Comparison of ENCODE assay signal across 13 cellular contexts in the genomic region with DNA sequence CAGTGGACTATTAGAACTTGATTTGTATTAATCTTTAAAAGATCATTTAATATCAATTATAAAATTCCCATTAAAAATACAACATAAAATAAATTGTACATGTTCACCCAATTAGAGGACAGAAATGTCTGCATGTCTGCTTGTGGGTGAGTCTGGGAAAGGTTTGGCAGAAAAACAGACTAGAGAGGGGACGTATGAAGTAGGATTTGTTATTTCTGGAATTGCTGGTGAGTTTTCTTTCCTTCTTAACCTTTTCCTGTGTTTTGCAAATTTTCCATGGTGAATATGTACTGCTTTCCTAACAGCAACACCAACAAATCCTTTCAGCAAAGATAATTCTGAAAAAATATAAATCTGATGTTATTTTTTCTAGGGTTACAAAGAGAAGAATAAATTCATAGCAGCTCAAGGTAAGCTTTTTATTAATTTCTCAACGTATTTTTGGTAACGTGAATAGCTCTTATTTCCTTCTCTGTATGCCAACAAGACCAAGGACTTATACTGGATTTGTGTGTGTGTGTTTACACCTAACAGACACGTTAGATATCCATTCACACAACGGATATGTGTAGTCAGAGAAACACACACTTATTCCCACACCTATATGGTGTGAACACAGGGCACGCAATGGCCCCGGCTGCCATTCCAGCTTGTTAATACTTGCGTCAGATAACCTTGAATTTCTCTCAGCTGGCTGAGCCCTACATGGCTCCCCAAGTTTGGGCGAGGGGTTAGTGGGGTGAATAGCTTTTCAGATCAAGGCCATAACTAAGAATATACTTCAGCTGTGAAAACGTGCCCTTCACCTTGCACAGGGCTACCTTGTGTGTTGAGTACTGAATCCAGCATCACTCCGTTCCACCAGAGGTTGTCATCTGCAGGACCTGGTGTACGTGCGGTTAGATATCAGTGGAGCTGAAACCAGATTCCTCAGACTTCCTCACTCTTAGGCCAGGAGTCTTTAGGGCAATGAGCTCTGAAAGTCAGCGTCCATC.
DNase-seq lines count a peak whose midpoint lies in the region; ATAC-seq and TF ChIP-seq lines count a peak whose summit lies in the region.
"Had no signal": no experiment of that assay in that cellular context is flagged by ENCODE, and none has a peak within 500 bp of the region (broad histone marks: within the 10 kb centered on the region; RNA-seq: fewer than 3 reads in every experiment).

No MANE protein-coding gene starts in this region.

- POLR2A ChIA-PET in activated naive CD8-positive, alpha-beta T cell treated with anti-CD3 and anti-CD28 coated beads, Interleukin-2, amount 10 ng/mL, durations not matched to agents 7 days and 5 days (lab: Charles Lee), result interaction anchor here (0.6 to 5.2 kb wide), 8 partner anchors 9 to 68 kb away, joined by 3 to 125 read pairs (median 6); a partner anchor contains a TSS
- POLR2A ChIA-PET in naive thymus-derived CD8-positive, alpha-beta T cell (lab: Charles Lee), result interaction anchor here (1.8 to 5.0 kb wide), 2 partner anchors 9 to 14 kb away, joined by 7 to 78 read pairs; no protein-coding TSS in a partner anchor
- POLR2A ChIA-PET in PC-3 (lab: Charles Lee; ENCODE audit: unreplicated experiment), result no interaction called here

- H3K4me2 ChIP-seq in GM23338, result no peak overlapping the region
- H3K4me2 ChIP-seq in PC-3 (ENCODE audit: low read length), result no peak overlapping the region

- H3K27me3 ChIP-seq in CD4-positive, CD25-positive, alpha-beta regulatory T cell (ENCODE audit: control insufficient read depth, insufficient read depth, low read length), result no peaks in the 10 kb centered on the region
- H3K27me3 ChIP-seq in GM23338 (ENCODE audit: insufficient read depth) (no peaks in the 10 kb centered on the region), PC-3 (ENCODE audit: low read length) (no peaks in the 10 kb centered on the region)
- H3K27me3 ChIP-seq: left lung had no signal

- peak overlapping the region; percentile 92 to 99 (median 94) for H3K27ac Mint-ChIP-seq in CD4-positive, CD25-positive, alpha-beta regulatory T cell
- peak overlapping the region; percentile 15 for H3K27ac Mint-ChIP-seq in GM23338
- H3K27ac Mint-ChIP-seq in activated naive CD8-positive, alpha-beta T cell treated with anti-CD3 and anti-CD28 coated beads, Interleukin-2, amount 10 ng/mL, durations not matched to agents 7 days and 5 days, result peak overlapping the region; percentile 83
- H3K27ac Mint-ChIP-seq in naive thymus-derived CD8-positive, alpha-beta T cell, result peak overlapping the region; percentile 69 to 95 (median 87)

- H3K9me2 ChIP-seq in GM23338 (ENCODE audit: insufficient read depth) (no peaks in the 10 kb centered on the region), PC-3 (replicated peaks; ENCODE audit: low read length) (no peaks in the 10 kb centered on the region)

- no peaks in the 10 kb centered on the region for H3K27me3 Mint-ChIP-seq in CD4-positive, CD25-positive, alpha-beta regulatory T cell
- H3K27me3 Mint-ChIP-seq in GM23338 (ENCODE audit: insufficient read depth, low read depth, poor library complexity), result peaks cover 8% of the 10 kb centered on the region
- no peaks in the 10 kb centered on the region for H3K27me3 Mint-ChIP-seq in activated naive CD8-positive, alpha-beta T cell treated with anti-CD3 and anti-CD28 coated beads, Interleukin-2, amount 10 ng/mL, durations not matched to agents 7 days and 5 days
- H3K27me3 Mint-ChIP-seq in naive thymus-derived CD8-positive, alpha-beta T cell, result no peaks in the 10 kb centered on the region

- no peaks in the 10 kb centered on the region for H3K9me3 ChIP-seq in CD4-positive, CD25-positive, alpha-beta regulatory T cell (ENCODE audit: control insufficient read depth in 2 of 2, low read length in 2 of 2)
- H3K9me3 ChIP-seq in PC-3 (ENCODE audit: low read length), result no peaks in the 10 kb centered on the region
- H3K9me3 ChIP-seq: left lung had no signal

- H3K9ac ChIP-seq in PC-3 (ENCODE audit: low read length), result no peak overlapping the region
- H3K9ac ChIP-seq: parathyroid adenoma had no signal

- H2AFZ ChIP-seq in GM23338 (peak overlapping the region; percentile 81; the same call in 1 of the 2 replicates), PC-3 (ENCODE audit: low read length) (no peak overlapping the region)
- H2AFZ ChIP-seq: parathyroid adenoma had no signal

- peak overlapping the region; percentile 85 for H3K27ac ChIP-seq in CD4-positive, CD25-positive, alpha-beta regulatory T cell (ENCODE audit: insufficient read depth, low read length, poor library complexity, severe bottlenecking)
- no peak overlapping the region for H3K27ac ChIP-seq in GM23338 (ENCODE audit: low read depth)
- H3K27ac ChIP-seq in PC-3 (ENCODE audit: low read length), result no peak overlapping the region

- TF ChIP-seq CTCF in GM23338 (conservative IDR thresholded peaks at IDR 0.05; ENCODE audit: low read depth in 2 of 2), result no peak
- TF ChIP-seq CTCF in PC-3 (conservative IDR thresholded peaks at IDR 0.05; ENCODE audit: low read depth, low read length), result no peak

- peak overlapping the region; percentile 78 for H3K4me3 ChIP-seq in CD4-positive, CD25-positive, alpha-beta regulatory T cell (ENCODE audit: low read depth, low read length)
- H3K4me3 ChIP-seq in GM23338 (no peak overlapping the region), PC-3 (ENCODE audit: low read length) (no peak overlapping the region)

- intact Hi-C loops in PC-3 (cut with micrococcal nuclease), result no loop called here

- no peak for ATAC-seq in CD4-positive, CD25-positive, alpha-beta regulatory T cell (ENCODE audit: low read depth in 2 of 2)
- ATAC-seq in GM23338, result no peak
- no peak for ATAC-seq in activated naive CD8-positive, alpha-beta T cell treated with anti-CD3 and anti-CD28 coated beads, Interleukin-2, amount 10 ng/mL, durations not matched to agents 7 days and 5 days (ENCODE audit: low read depth)
- ATAC-seq in naive thymus-derived CD8-positive, alpha-beta T cell, result no peak
- no peak for ATAC-seq in PC-3
- ATAC-seq: left lung had no signal

- H3K36me3 ChIP-seq in CD4-positive, CD25-positive, alpha-beta regulatory T cell (ENCODE audit: control insufficient read depth, insufficient read depth, low read length), result peaks cover 49% of the 10 kb centered on the region
- no peaks in the 10 kb centered on the region for H3K36me3 ChIP-seq in GM23338 (ENCODE audit: insufficient read depth)
- H3K36me3 ChIP-seq in PC-3 (ENCODE audit: low read depth, low read length), result no peaks in the 10 kb centered on the region

- CTCF ChIA-PET in PC-3 (lab: Charles Lee), result no interaction called here

- H3K9me3 Mint-ChIP-seq in CD4-positive, CD25-positive, alpha-beta regulatory T cell, result no peaks in the 10 kb centered on the region
- no peaks in the 10 kb centered on the region for H3K9me3 Mint-ChIP-seq in GM23338
- H3K9me3 Mint-ChIP-seq in activated naive CD8-positive, alpha-beta T cell treated with anti-CD3 and anti-CD28 coated beads, Interleukin-2, amount 10 ng/mL, durations not matched to agents 7 days and 5 days, result no peaks in the 10 kb centered on the region
- H3K9me3 Mint-ChIP-seq in naive thymus-derived CD8-positive, alpha-beta T cell, result no peaks in the 10 kb centered on the region

- DNase-seq in CD4-positive, CD25-positive, alpha-beta regulatory T cell, result no peak
- no peak for DNase-seq in GM23338 (ENCODE audit: low spot score)
- DNase-seq in activated naive CD8-positive, alpha-beta T cell treated with anti-CD3 and anti-CD28 coated beads, Interleukin-2, amount 10 ng/mL, durations not matched to agents 7 days and 5 days, result no peak
- no peak for DNase-seq in naive thymus-derived CD8-positive, alpha-beta T cell
- no peak for DNase-seq in amniotic stem cell (lab: John Stamatoyannopoulos, UW)
- no peak for DNase-seq in NCI-H1436 treated with DMSO at 0.1 percent for 48 hours (lab: John Stamatoyannopoulos, UW)
- DNase-seq in PC-3, result no peak
- no peak for DNase-seq in foreskin melanocyte
- DNase-seq: NCI-H1092; SIG-M5; stimulated activated CD4-positive, alpha-beta T cell treated with anti-CD3 and anti-CD28 coated beads, Interleukin-4, amount 100 ng/mL, for 1 hour had no signal

- peaks cover 31 to 82% (median 56%) of the 10 kb centered on the region in 4 donors for H3K4me1 Mint-ChIP-seq in CD4-positive, CD25-positive, alpha-beta regulatory T cell
- peaks cover 31% of the 10 kb centered on the region for H3K4me1 Mint-ChIP-seq in GM23338
- H3K4me1 Mint-ChIP-seq in activated naive CD8-positive, alpha-beta T cell treated with anti-CD3 and anti-CD28 coated beads, Interleukin-2, amount 10 ng/mL, durations not matched to agents 7 days and 5 days, result peaks cover 74% of the 10 kb centered on the region
- H3K4me1 Mint-ChIP-seq in naive thymus-derived CD8-positive, alpha-beta T cell, result peaks cover 55 to 89% (median 83%) of the 10 kb centered on the region in 4 donors

- H3K79me2 ChIP-seq in GM23338 (replicated peaks; ENCODE audit: insufficient read depth) (no peaks in the 10 kb centered on the region), PC-3 (ENCODE audit: low read length) (no peaks in the 10 kb centered on the region)
- H3K79me2 ChIP-seq: parathyroid adenoma had no signal

- H3F3A ChIP-seq in GM23338 (replicated peaks; ENCODE audit: low read depth) (no peaks in the 10 kb centered on the region), PC-3 (ENCODE audit: low read length, unreplicated experiment) (no peaks in the 10 kb centered on the region)

- peaks cover 47% of the 10 kb centered on the region for H3K36me3 Mint-ChIP-seq in CD4-positive, CD25-positive, alpha-beta regulatory T cell
- no peaks in the 10 kb centered on the region for H3K36me3 Mint-ChIP-seq in GM23338 (ENCODE audit: low read depth)
- H3K36me3 Mint-ChIP-seq in activated naive CD8-positive, alpha-beta T cell treated with anti-CD3 and anti-CD28 coated beads, Interleukin-2, amount 10 ng/mL, durations not matched to agents 7 days and 5 days, result peaks cover 46% of the 10 kb centered on the region
- H3K36me3 Mint-ChIP-seq in naive thymus-derived CD8-positive, alpha-beta T cell, result peaks cover 7 to 43% (median 13%) of the 10 kb centered on the region in 3 donors

- H3K4me3 Mint-ChIP-seq in CD4-positive, CD25-positive, alpha-beta regulatory T cell, result peak overlapping the region; percentile 11 to 87 (median 84)
- H3K4me3 Mint-ChIP-seq in GM23338, result no peak overlapping the region
- peak overlapping the region; percentile 71 for H3K4me3 Mint-ChIP-seq in activated naive CD8-positive, alpha-beta T cell treated with anti-CD3 and anti-CD28 coated beads, Interleukin-2, amount 10 ng/mL, durations not matched to agents 7 days and 5 days
- peak overlapping the region; percentile 48 to 88 (median 78) for H3K4me3 Mint-ChIP-seq in naive thymus-derived CD8-positive, alpha-beta T cell

- no TSS peak for BruUV-seq in PC-3 (replicated peaks; lab: Mats Ljungman, UMichigan)

- H4K20me1 ChIP-seq in GM23338 (replicated peaks; ENCODE audit: insufficient read depth) (no peaks in the 10 kb centered on the region), PC-3 (ENCODE audit: low read length) (no peaks in the 10 kb centered on the region)

- H3K4me1 ChIP-seq in CD4-positive, CD25-positive, alpha-beta regulatory T cell (ENCODE audit: control insufficient read depth, insufficient read depth, low read length, poor library complexity, severe bottlenecking), result peaks cover 42% of the 10 kb centered on the region
- peaks cover 15% of the 10 kb centered on the region for H3K4me1 ChIP-seq in GM23338 (ENCODE audit: insufficient read depth)
- no peaks in the 10 kb centered on the region for H3K4me1 ChIP-seq in PC-3 (ENCODE audit: insufficient read depth, low read length)
- H3K4me1 ChIP-seq: parathyroid adenoma had no signal

Comparison
In these comparisons a context has a peak if more than half of its experiments do, and no peak if none do; other contexts are left out.
1. H3K27ac Mint-ChIP-seq: peak in every context shown above with its lines; median percentile 94 in CD4-positive, CD25-positive, alpha-beta regulatory T cell; 87 in naive thymus-derived CD8-positive, alpha-beta T cell; 83 in activated naive CD8-positive, alpha-beta T cell treated with anti-CD3 and anti-CD28 coated beads, Interleukin-2, amount 10 ng/mL, durations not matched to agents 7 days and 5 days; 15 in GM23338.